ENCODE assay signal across 18 cellular contexts in genomic region chr13:35957174-35957867, GRCh38.
DNase-seq lines count a peak whose midpoint lies in the region; ATAC-seq and TF ChIP-seq lines count a peak whose summit lies in the region.
"Had no signal": no experiment of that assay in that cellular context is flagged by ENCODE, and none has a peak within 500 bp of the region (broad histone marks: within the 10 kb centered on the region; RNA-seq: fewer than 3 reads in every experiment).

No MANE protein-coding gene starts in this region.

- H3K4me3 ChIP-seq in esophagus squamous epithelium (no peak overlapping the region), muscle layer of duodenum (ENCODE audit: low read depth in 1 of 2, low read length in 2 of 2) (no peak overlapping the region)
- H3K4me3 ChIP-seq: dorsolateral prefrontal cortex, transverse colon had no signal

- H3K27ac ChIP-seq in esophagus squamous epithelium (peak overlapping the region in 3 of 4 donors; percentile 44 to 77 (median 64)), muscle layer of duodenum (ENCODE audit: low read length) (peak overlapping the region; percentile 52)

- H3K27me3 ChIP-seq in esophagus squamous epithelium (no peaks in the 10 kb centered on the region), muscle layer of duodenum (ENCODE audit: low read depth, low read length) (no peaks in the 10 kb centered on the region)
- H3K27me3 ChIP-seq: dorsolateral prefrontal cortex, transverse colon had no signal

- ATAC-seq in Right ventricle myocardium inferior (peak; percentile 30), left cardiac atrium (no peak), GM21717 (IDR thresholded peaks at IDR 0.05; ENCODE audit: unreplicated experiment) (no peak)

- 49 to 53% methylated on average over 1 of the region's 1 CpG for WGBS in esophagus squamous epithelium, 2 donors

- H3K36me3 ChIP-seq in esophagus squamous epithelium (no peaks in the 10 kb centered on the region), muscle layer of duodenum (ENCODE audit: control insufficient read depth in 1 of 2, insufficient read depth in 2 of 2, low read length in 2 of 2) (no peaks in the 10 kb centered on the region)
- H3K36me3 ChIP-seq: transverse colon had no signal

- DNase-seq in Right ventricle myocardium inferior (ENCODE audit: missing footprints) (no peak), left cardiac atrium (no peak), esophagus squamous epithelium (lab: John Stamatoyannopoulos, UW) (no peak), putamen (ENCODE audit: low spot score) (no peak), NK-92 (lab: John Stamatoyannopoulos, UW; ENCODE audit: unreplicated experiment) (no peak)
- DNase-seq in activated CD8-positive, alpha-beta memory T cell treated with anti-CD3 and anti-CD28 coated beads for 24 hours = no peak
- DNase-seq: activated CD4-positive, alpha-beta T cell treated with anti-CD3 and anti-CD28 coated beads, Interleukin-2, amount 10 ng/mL, durations not matched to agents 24 days and 14 days; activated naive CD4-positive, alpha-beta T cell treated with anti-CD3 and anti-CD28 coated beads for 36 hours; CD4-positive, CD25-positive, alpha-beta regulatory T cell; dorsolateral prefrontal cortex; Karpas-422; NCI-H1417; NCI-H2171 treated with DMSO at 0.1 percent for 48 hours; occipital lobe; small intestine; transverse colon had no signal

- no peak for TF ChIP-seq POLR2A in esophagus squamous epithelium (IDR thresholded peaks at IDR 0.05)

- H3K4me1 ChIP-seq in esophagus squamous epithelium (peaks cover 0 to 14% (median 0%) of the 10 kb centered on the region in 3 donors), muscle layer of duodenum (ENCODE audit: control insufficient read depth in 1 of 2, insufficient read depth in 2 of 2, low read length in 2 of 2) (peaks cover 6 to 13% of the 10 kb centered on the region in 2 donors)

- H3K9me3 ChIP-seq in esophagus squamous epithelium (no peaks in the 10 kb centered on the region), muscle layer of duodenum (ENCODE audit: control insufficient read depth in 1 of 2, low read length in 2 of 2) (no peaks in the 10 kb centered on the region)
- H3K9me3 ChIP-seq: transverse colon had no signal

- intact Hi-C loops in Right ventricle myocardium inferior (cut with DNase I) = loop anchor here (2.0 to 10.0 kb wide), 3 partner anchors 143 to 325 kb away; no protein-coding TSS in a partner anchor
- intact Hi-C loops in left cardiac atrium (cut with DNase I) = loop anchor here in 1 of 2 donors (5.0 kb wide), 1 partner anchor 235 kb away; no protein-coding TSS in a partner anchor
- intact Hi-C loops in esophagus squamous epithelium (cut with DNase I) = no loop called here

- TF ChIP-seq CTCF in esophagus squamous epithelium (IDR thresholded peaks at IDR 0.05) = no peak
